19 cellular contexts compared by ENCODE assay signal in the genomic region with DNA sequence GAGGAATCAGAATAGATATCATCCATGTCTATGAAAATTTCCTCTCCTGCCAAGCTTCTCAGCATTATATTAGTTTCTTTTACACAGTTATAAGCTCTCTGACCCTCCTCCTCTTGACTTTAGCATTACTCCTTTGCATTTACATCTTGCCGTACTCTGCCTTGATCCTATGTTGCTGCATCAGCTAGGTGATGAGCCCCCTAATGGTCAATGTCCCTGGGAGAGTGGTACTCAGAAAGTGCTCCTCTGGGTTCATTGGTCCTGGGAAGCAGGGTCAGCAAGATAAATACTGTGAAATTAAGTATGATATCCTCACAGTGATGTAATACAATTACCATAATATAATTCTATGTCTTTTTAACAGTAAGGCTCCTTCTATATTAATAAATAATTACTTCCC.
"Had no signal": no experiment of that assay in that cellular context is flagged by ENCODE, and none has a peak within 500 bp of the region (broad histone marks: within the 10 kb centered on the region; RNA-seq: fewer than 3 reads in every experiment).

No MANE protein-coding gene starts in this region.

- H3K4me1 Mint-ChIP-seq: nephron; stimulated activated effector memory CD8-positive, alpha-beta T cell treated with anti-CD3 and anti-CD28 coated beads, Interleukin-12 subunit alpha, Interleukin-12 subunit beta, amount 100 ng/mL, for 72 hours had no signal

- DNase-seq: activated CD4-positive, alpha-beta memory T cell treated with anti-CD3 and anti-CD28 coated beads for 36 hours; activated CD4-positive, alpha-beta T cell treated with anti-CD3 and anti-CD28 coated beads for 4 hours; amniotic stem cell; dermis blood vessel endothelial cell; effector memory CD4-positive, alpha-beta T cell; islet precursor cell; midbrain; sigmoid colon; stimulated activated CD4-positive, alpha-beta T cell treated with anti-CD3 and anti-CD28 coated beads, Interleukin-4, amount 100 ng/mL, for 24 hours; T-helper 2 cell; upper lobe of left lung; WERI-Rb-1 had no signal

- H3K36me3 ChIP-seq: sigmoid colon, thoracic aorta, upper lobe of left lung, WERI-Rb-1 had no signal

- H3K36me3 Mint-ChIP-seq: stimulated activated effector memory CD8-positive, alpha-beta T cell treated with anti-CD3 and anti-CD28 coated beads, Interleukin-12 subunit alpha, Interleukin-12 subunit beta, amount 100 ng/mL, for 72 hours had no signal

- H3K27ac ChIP-seq: hepatocyte, parathyroid adenoma, sigmoid colon, thoracic aorta, upper lobe of left lung, WERI-Rb-1 had no signal

- H3K4me1 ChIP-seq: parathyroid adenoma, sigmoid colon, upper lobe of left lung had no signal

- H3K4me3 ChIP-seq: hepatocyte, sigmoid colon, thoracic aorta, upper lobe of left lung had no signal

- H3K4me2 ChIP-seq: hepatocyte had no signal

- H3K27me3 ChIP-seq: hepatocyte, sigmoid colon, upper lobe of left lung had no signal

- H3K9ac ChIP-seq: parathyroid adenoma had no signal

- H3K27me3 Mint-ChIP-seq: activated CD4-positive, alpha-beta memory T cell treated with anti-CD3 and anti-CD28 coated beads for 36 hours; activated naive CD8-positive, alpha-beta T cell had no signal

- H3K27ac Mint-ChIP-seq: activated CD4-positive, alpha-beta memory T cell treated with anti-CD3 and anti-CD28 coated beads for 36 hours; activated naive CD8-positive, alpha-beta T cell; nephron; stimulated activated effector memory CD8-positive, alpha-beta T cell treated with anti-CD3 and anti-CD28 coated beads, Interleukin-12 subunit alpha, Interleukin-12 subunit beta, amount 100 ng/mL, for 72 hours had no signal

- ATAC-seq: left lobe of liver; stimulated activated effector memory CD8-positive, alpha-beta T cell treated with anti-CD3 and anti-CD28 coated beads, Interleukin-12 subunit alpha, Interleukin-12 subunit beta, amount 100 ng/mL, for 72 hours had no signal

- H2AFZ ChIP-seq: hepatocyte, parathyroid adenoma had no signal

- H3K4me3 Mint-ChIP-seq: activated CD4-positive, alpha-beta memory T cell treated with anti-CD3 and anti-CD28 coated beads for 36 hours; activated naive CD8-positive, alpha-beta T cell; nephron; stimulated activated effector memory CD8-positive, alpha-beta T cell treated with anti-CD3 and anti-CD28 coated beads, Interleukin-12 subunit alpha, Interleukin-12 subunit beta, amount 100 ng/mL, for 72 hours had no signal

- H3K9me3 ChIP-seq: sigmoid colon, thoracic aorta, upper lobe of left lung had no signal

- H3K9me3 Mint-ChIP-seq: activated CD4-positive, alpha-beta memory T cell treated with anti-CD3 and anti-CD28 coated beads for 36 hours; stimulated activated effector memory CD8-positive, alpha-beta T cell treated with anti-CD3 and anti-CD28 coated beads, Interleukin-12 subunit alpha, Interleukin-12 subunit beta, amount 100 ng/mL, for 72 hours had no signal
